ENCODE assay signal across 20 cellular contexts in genomic region chr11:32396331-32396730, GRCh38. TPM values are rescaled to one million over a fixed set of nuclear protein-coding genes. Genes with fewer than 3 reads are reported as not detected.
A peak's percentile ranks its signal among the peaks of the same experiment; 100 is the strongest.
DNase-seq lines count a peak whose midpoint lies in the region; ATAC-seq and TF ChIP-seq lines count a peak whose summit lies in the region.
"Had no signal": no experiment of that assay in that cellular context is flagged by ENCODE, and none has a peak within 500 bp of the region (broad histone marks: within the 10 kb centered on the region; RNA-seq: fewer than 3 reads in every experiment).

No MANE protein-coding gene starts in this region.

- H3K36me3 Mint-ChIP-seq in WTC11, result no peaks in the 10 kb centered on the region
- H3K36me3 Mint-ChIP-seq: activated naive CD8-positive, alpha-beta T cell had no signal

- H3K23ac ChIP-seq in mesenchymal stem cell (ENCODE audit: low read length in 2 of 2), result no peak overlapping the region

- no peak overlapping the region for H2AFZ ChIP-seq in mesenchymal stem cell (ENCODE audit: low read depth, low read length)

- ATAC-seq in GM18511 (IDR thresholded peaks at IDR 0.05; ENCODE audit: unreplicated experiment), result peak; percentile 84
- ATAC-seq in GM21723 (IDR thresholded peaks at IDR 0.05; ENCODE audit: unreplicated experiment), result peak; percentile 59
- peak; percentile 48 for ATAC-seq in HG03139 (IDR thresholded peaks at IDR 0.05; ENCODE audit: unreplicated experiment)
- no peak for ATAC-seq in HG03565 (IDR thresholded peaks at IDR 0.05; ENCODE audit: unreplicated experiment)
- no peak for ATAC-seq in WTC11

- H2BK5ac ChIP-seq in mesenchymal stem cell (ENCODE audit: low read depth, low read length, poor library complexity, severe bottlenecking), result no peak overlapping the region

- no peak overlapping the region for H3K27ac ChIP-seq in mesenchymal stem cell (ENCODE audit: low read length, poor library complexity, severe bottlenecking)
- H3K27ac ChIP-seq: C4-2B had no signal

- H4K8ac ChIP-seq in mesenchymal stem cell (ENCODE audit: low read length), result no peak overlapping the region

- no peak overlapping the region for H3K4me3 ChIP-seq in mesenchymal stem cell (ENCODE audit: insufficient read depth in 1 of 2, low read depth in 1 of 2, low read length in 2 of 2)

- CTCF ChIA-PET in WTC11 (lab: Charles Lee), result interaction anchor here (0.5 to 2.0 kb wide), 4 partner anchors 10 to 71 kb away, joined by 3 to 10 read pairs (median 5); no protein-coding TSS in a partner anchor

- no peak overlapping the region for H3K27ac Mint-ChIP-seq in WTC11
- H3K27ac Mint-ChIP-seq: activated naive CD8-positive, alpha-beta T cell had no signal

- H3K27me3 ChIP-seq in mesenchymal stem cell (ENCODE audit: control insufficient read depth in 1 of 2, insufficient read depth in 1 of 2, low read length in 2 of 2), result peaks cover 0 to 80% of the 10 kb centered on the region in 2 experiments

- H3K4ac ChIP-seq in mesenchymal stem cell (ENCODE audit: low read depth in 1 of 2, low read length in 2 of 2), result no peak overlapping the region

- H4K91ac ChIP-seq in mesenchymal stem cell (ENCODE audit: low read length), result peak overlapping the region; percentile 35

- TF ChIP-seq CTCF in WTC11 (IDR thresholded peaks at IDR 0.05), result no peak

- DNase-seq in mesenchymal stem cell (no peak), NCI-H446 (lab: John Stamatoyannopoulos, UW) (no peak), WTC11 (ENCODE audit: low spot score) (no peak)
- DNase-seq in stimulated activated CD4-positive, alpha-beta T cell treated with anti-CD3 and anti-CD28 coated beads, Interleukin-12 subunit alpha, Interleukin-12 subunit beta, amount 100 ng/mL, for 4 hours, result no peak
- DNase-seq: central memory CD4-positive, alpha-beta T cell; glutamatergic neuron; IMR-90; kidney glomerular epithelial cell; NCI-H1694; retina; stimulated activated CD4-positive, alpha-beta T cell treated with anti-CD3 and anti-CD28 coated beads, Interleukin-4, amount 100 ng/mL, for 24 hours; stimulated activated naive CD8-positive, alpha-beta T cell treated with anti-CD3 and anti-CD28 coated beads, Interleukin-15, amount 100 ng/mL, for 72 hours had no signal

- H3K4me2 ChIP-seq in mesenchymal stem cell (ENCODE audit: low read length, poor library complexity, severe bottlenecking), result no peak overlapping the region

- no peaks in the 10 kb centered on the region for H3K36me3 ChIP-seq in mesenchymal stem cell (ENCODE audit: control insufficient read depth in 1 of 2, insufficient read depth in 2 of 2, low read depth in 1 of 2, low read length in 2 of 2)

- peaks cover 11% of the 10 kb centered on the region for H3K4me1 Mint-ChIP-seq in WTC11
- H3K4me1 Mint-ChIP-seq: stimulated activated naive CD8-positive, alpha-beta T cell treated with anti-CD3 and anti-CD28 coated beads, Interleukin-15, amount 100 ng/mL, for 72 hours had no signal

- H3K14ac ChIP-seq in mesenchymal stem cell (ENCODE audit: low read length in 2 of 2), result no peak overlapping the region

- H3K18ac ChIP-seq in mesenchymal stem cell (ENCODE audit: low read depth in 1 of 2, low read length in 2 of 2), result no peak overlapping the region

- no peaks in the 10 kb centered on the region for H3K79me1 ChIP-seq in mesenchymal stem cell (replicated peaks; ENCODE audit: low read length, poor library complexity, severe bottlenecking)

- H3K4me3 Mint-ChIP-seq in WTC11, result no peak overlapping the region
- H3K4me3 Mint-ChIP-seq: activated naive CD8-positive, alpha-beta T cell; stimulated activated naive CD8-positive, alpha-beta T cell treated with anti-CD3 and anti-CD28 coated beads, Interleukin-15, amount 100 ng/mL, for 72 hours had no signal

- H2AK5ac ChIP-seq in mesenchymal stem cell (ENCODE audit: low read length, severe bottlenecking), result no peak overlapping the region

- 97% methylated on average over 7 of the region's 7 CpGs for WGBS in mesenchymal stem cell

- H3K27me3 Mint-ChIP-seq in WTC11 (ENCODE audit: low read depth), result no peaks in the 10 kb centered on the region; the same call in none of the 2 replicates

- no peak overlapping the region for H2BK120ac ChIP-seq in mesenchymal stem cell (ENCODE audit: low read depth, low read length)

- no peak overlapping the region for H2BK12ac ChIP-seq in mesenchymal stem cell (ENCODE audit: low read length in 2 of 2)

- H3K9me3 ChIP-seq in mesenchymal stem cell (ENCODE audit: control insufficient read depth, low read length), result no peaks in the 10 kb centered on the region

- H3K9me3 Mint-ChIP-seq in WTC11, result peaks cover 5% of the 10 kb centered on the region

- no peak overlapping the region for H3K9ac ChIP-seq in mesenchymal stem cell (ENCODE audit: low read length)

- no peak overlapping the region for H2BK15ac ChIP-seq in mesenchymal stem cell (ENCODE audit: low read depth, poor library complexity, severe bottlenecking)

- POLR2A ChIA-PET in WTC11 (lab: Charles Lee), result no interaction called here

- no peaks in the 10 kb centered on the region for H3K4me1 ChIP-seq in mesenchymal stem cell (ENCODE audit: control insufficient read depth, insufficient read depth, low read depth, low read length)

TF ChIP-seq in WTC11, 78 proteins besides CTCF, POLR2A, EP300 and RAD21 (continues in another document):
- TF ChIP-seq NFE2L1 (CRISPR knock-in tag; IDR thresholded peaks at IDR 0.05) (no peak), ZNF232 (CRISPR knock-in tag; IDR thresholded peaks at IDR 0.05) (no peak), EMX1 (CRISPR knock-in tag; IDR thresholded peaks at IDR 0.05) (no peak), MYBL2 (CRISPR knock-in tag; IDR thresholded peaks at IDR 0.05) (no peak), IRF1 (CRISPR knock-in tag; IDR thresholded peaks at IDR 0.05) (no peak), ZNF425 (CRISPR knock-in tag; conservative IDR thresholded peaks at IDR 0.05) (no peak), KAT7 (CRISPR knock-in tag; IDR thresholded peaks at IDR 0.05; ENCODE audit: borderline replicate concordance) (no peak), GABPB1 (CRISPR knock-in tag; IDR thresholded peaks at IDR 0.05) (no peak), GTF2I (CRISPR knock-in tag; conservative IDR thresholded peaks at IDR 0.05) (no peak), ATF6 (CRISPR knock-in tag; IDR thresholded peaks at IDR 0.05) (no peak), SMAD3 (CRISPR knock-in tag; IDR thresholded peaks at IDR 0.05; ENCODE audit: borderline replicate concordance) (no peak), ERG (CRISPR knock-in tag; IDR thresholded peaks at IDR 0.05) (no peak)

RNA-seq across cellular contexts. Expression of gene WT1, which starts 39.0 kb away (rescaled TPM):
- 0.14 TPM for polyA plus RNA-seq in mesenchymal stem cell (2013, experiment 1 of 2)
- 0.15 TPM for polyA plus RNA-seq in mesenchymal stem cell (2013, experiment 2 of 2)
- 0.09 to 0.16 TPM in 2 of 3 replicates, not detected in the other for total RNA-seq in WTC11 (2021)
- total RNA-seq: endothelial cell of umbilical vein, G401, IMR-90 had no signal
- polyA plus RNA-seq: endothelial cell of umbilical vein, IMR-90 had no signal

Comparison
In these comparisons a context has a peak if more than half of its experiments do, and no peak if none do; other contexts are left out.
1. ATAC-seq: peak in GM18511 (single experiment), GM21723 (single experiment) and HG03139 (single experiment); none in HG03565 (single experiment) and WTC11 (single experiment).